In genomic region chr15:41609123-41609522, GRCh38 we compare ENCODE assay signal across 2 cellular contexts.
TF ChIP-seq lines count a peak whose summit lies in the region.

No MANE protein-coding gene starts in this region.

TF ChIP-seq in IMR-90, 13 proteins besides CTCF, POLR2A, EP300 and RAD21:
- TF ChIP-seq FOS (IDR thresholded peaks at IDR 0.05; ENCODE audit: low read depth, low read length) (no peak), CEBPB (IDR thresholded peaks at IDR 0.05; ENCODE audit: low read depth, low read length) (peak; percentile 25; the same call in 1 of the 2 replicates), RFX5 (IDR thresholded peaks at IDR 0.05; ENCODE audit: low read depth, low read length) (no peak), CHD1 (IDR thresholded peaks at IDR 0.05; ENCODE audit: low read depth, low read length) (no peak)

TF ChIP-seq in K562, 482 proteins besides CTCF, POLR2A, EP300 and RAD21:
- TF ChIP-seq ZBTB5 (IDR thresholded peaks at IDR 0.05) (no peak), ZNF696 (CRISPR knock-in tag; conservative IDR thresholded peaks at IDR 0.05) (no peak), TEAD4 (IDR thresholded peaks at IDR 0.05; ENCODE audit: low read length) (no peak), TEAD4 (CRISPR knock-in tag; IDR thresholded peaks at IDR 0.05; ENCODE audit: borderline replicate concordance) (no peak), PHF21A (IDR thresholded peaks at IDR 0.05; ENCODE audit: borderline replicate concordance, low read depth) (no peak), ZNF133 (CRISPR knock-in tag; IDR thresholded peaks at IDR 0.05) (no peak), BCLAF1 (IDR thresholded peaks at IDR 0.05; ENCODE audit: borderline replicate concordance in 1 of 2, control insufficient read depth in 1 of 2, low read depth in 2 of 2, low read length in 1 of 2) (no peak), MCM3 (IDR thresholded peaks at IDR 0.05) (no peak), ZNF644 (tag; IDR thresholded peaks at IDR 0.05; ENCODE audit: low read depth) (no peak), CEBPG (CRISPR knock-in tag; IDR thresholded peaks at IDR 0.05) (no peak), CEBPG (tag; conservative IDR thresholded peaks at IDR 0.05 in 1 of 2, IDR thresholded peaks at IDR 0.05 in 1 of 2) (no peak), JUN (IDR thresholded peaks at IDR 0.05; ENCODE audit: borderline replicate concordance, low read depth, low read length) (no peak), JUN (CRISPR knock-in tag; IDR thresholded peaks at IDR 0.05; ENCODE audit: borderline replicate concordance) (no peak), TCFL5 (CRISPR knock-in tag; conservative IDR thresholded peaks at IDR 0.05) (no peak), SRSF9 (IDR thresholded peaks at IDR 0.05; ENCODE audit: borderline replicate concordance, low read depth, low read length) (no peak), ARID3B (CRISPR knock-in tag; IDR thresholded peaks at IDR 0.05; ENCODE audit: borderline replicate concordance) (no peak), SMC3 (conservative IDR thresholded peaks at IDR 0.05; ENCODE audit: insufficient read depth, low read depth, low read length) (no peak), E2F6 (IDR thresholded peaks at IDR 0.05; ENCODE audit: borderline replicate concordance in 1 of 2, extremely low read depth in 1 of 2, insufficient read depth in 1 of 2, insufficient read length in 1 of 2, low read depth in 1 of 2, low read length in 1 of 2, poor library complexity in 1 of 2, severe bottlenecking in 1 of 2) (no peak)
TF ChIP-seq in K562: peak in this region for 0.
